ENCODE assay signal across 1 cellular context in the genomic region with DNA sequence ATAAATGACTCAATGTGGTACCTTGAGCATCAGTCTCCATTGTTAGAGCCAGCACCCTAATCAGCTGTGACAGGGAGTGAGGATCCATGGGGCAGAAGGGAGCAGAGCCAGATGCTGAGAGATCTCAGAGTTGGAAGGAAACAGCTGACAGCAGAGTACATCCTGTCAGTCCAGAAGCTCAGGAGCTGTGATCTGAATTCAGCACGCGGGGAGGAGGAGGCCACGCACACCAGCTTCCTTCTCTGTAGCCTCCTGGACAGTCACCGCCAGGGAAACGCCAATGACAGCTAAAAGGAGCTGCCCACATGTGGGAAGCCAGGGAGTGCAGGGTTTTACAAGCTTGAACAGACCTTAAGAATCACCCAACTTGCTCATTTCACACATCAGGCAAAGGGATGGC.
TF ChIP-seq lines count a peak whose summit lies in the region.

No MANE protein-coding gene starts in this region.

TF ChIP-seq in GM23338, 12 proteins besides CTCF, POLR2A, EP300 and RAD21 (continued from another document):
- TF ChIP-seq, protein P1, sequence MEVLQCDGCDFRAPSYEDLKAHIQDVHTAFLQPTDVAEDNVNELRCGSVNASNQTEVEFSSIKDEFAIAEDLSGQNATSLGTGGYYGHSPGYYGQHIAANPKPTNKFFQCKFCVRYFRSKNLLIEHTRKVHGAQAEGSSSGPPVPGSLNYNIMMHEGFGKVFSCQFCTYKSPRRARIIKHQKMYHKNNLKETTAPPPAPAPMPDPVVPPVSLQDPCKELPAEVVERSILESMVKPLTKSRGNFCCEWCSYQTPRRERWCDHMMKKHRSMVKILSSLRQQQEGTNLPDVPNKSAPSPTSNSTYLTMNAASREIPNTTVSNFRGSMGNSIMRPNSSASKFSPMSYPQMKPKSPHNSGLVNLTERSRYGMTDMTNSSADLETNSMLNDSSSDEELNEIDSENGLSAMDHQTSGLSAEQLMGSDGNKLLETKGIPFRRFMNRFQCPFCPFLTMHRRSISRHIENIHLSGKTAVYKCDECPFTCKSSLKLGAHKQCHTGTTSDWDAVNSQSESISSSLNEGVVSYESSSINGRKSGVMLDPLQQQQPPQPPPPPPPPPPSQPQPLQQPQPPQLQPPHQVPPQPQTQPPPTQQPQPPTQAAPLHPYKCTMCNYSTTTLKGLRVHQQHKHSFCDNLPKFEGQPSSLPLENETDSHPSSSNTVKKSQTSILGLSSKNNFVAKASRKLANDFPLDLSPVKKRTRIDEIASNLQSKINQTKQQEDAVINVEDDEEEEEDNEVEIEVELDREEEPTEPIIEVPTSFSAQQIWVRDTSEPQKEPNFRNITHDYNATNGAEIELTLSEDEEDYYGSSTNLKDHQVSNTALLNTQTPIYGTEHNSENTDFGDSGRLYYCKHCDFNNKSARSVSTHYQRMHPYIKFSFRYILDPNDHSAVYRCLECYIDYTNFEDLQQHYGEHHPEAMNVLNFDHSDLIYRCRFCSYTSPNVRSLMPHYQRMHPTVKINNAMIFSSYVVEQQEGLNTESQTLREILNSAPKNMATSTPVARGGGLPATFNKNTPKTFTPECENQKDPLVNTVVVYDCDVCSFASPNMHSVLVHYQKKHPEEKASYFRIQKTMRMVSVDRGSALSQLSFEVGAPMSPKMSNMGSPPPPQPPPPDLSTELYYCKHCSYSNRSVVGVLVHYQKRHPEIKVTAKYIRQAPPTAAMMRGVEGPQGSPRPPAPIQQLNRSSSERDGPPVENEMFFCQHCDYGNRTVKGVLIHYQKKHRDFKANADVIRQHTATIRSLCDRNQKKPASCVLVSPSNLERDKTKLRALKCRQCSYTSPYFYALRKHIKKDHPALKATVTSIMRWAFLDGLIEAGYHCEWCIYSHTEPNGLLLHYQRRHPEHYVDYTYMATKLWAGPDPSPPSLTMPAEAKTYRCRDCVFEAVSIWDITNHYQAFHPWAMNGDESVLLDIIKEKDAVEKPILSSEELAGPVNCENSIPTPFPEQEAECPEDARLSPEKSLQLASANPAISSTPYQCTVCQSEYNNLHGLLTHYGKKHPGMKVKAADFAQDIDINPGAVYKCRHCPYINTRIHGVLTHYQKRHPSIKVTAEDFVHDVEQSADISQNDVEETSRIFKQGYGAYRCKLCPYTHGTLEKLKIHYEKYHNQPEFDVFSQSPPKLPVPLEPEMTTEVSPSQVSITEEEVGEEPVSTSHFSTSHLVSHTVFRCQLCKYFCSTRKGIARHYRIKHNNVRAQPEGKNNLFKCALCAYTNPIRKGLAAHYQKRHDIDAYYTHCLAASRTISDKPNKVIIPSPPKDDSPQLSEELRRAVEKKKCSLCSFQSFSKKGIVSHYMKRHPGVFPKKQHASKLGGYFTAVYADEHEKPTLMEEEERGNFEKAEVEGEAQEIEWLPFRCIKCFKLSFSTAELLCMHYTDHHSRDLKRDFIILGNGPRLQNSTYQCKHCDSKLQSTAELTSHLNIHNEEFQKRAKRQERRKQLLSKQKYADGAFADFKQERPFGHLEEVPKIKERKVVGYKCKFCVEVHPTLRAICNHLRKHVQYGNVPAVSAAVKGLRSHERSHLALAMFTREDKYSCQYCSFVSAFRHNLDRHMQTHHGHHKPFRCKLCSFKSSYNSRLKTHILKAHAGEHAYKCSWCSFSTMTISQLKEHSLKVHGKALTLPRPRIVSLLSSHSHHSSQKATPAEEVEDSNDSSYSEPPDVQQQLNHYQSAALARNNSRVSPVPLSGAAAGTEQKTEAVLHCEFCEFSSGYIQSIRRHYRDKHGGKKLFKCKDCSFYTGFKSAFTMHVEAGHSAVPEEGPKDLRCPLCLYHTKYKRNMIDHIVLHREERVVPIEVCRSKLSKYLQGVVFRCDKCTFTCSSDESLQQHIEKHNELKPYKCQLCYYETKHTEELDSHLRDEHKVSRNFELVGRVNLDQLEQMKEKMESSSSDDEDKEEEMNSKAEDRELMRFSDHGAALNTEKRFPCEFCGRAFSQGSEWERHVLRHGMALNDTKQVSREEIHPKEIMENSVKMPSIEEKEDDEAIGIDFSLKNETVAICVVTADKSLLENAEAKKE (CRISPR knock-in tag; IDR thresholded peaks at IDR 0.05): no peak
- TF ChIP-seq STAT1 (IDR thresholded peaks at IDR 0.05; ENCODE audit: unreplicated experiment): no peak
- TF ChIP-seq EZH2 (IDR thresholded peaks at IDR 0.05; ENCODE audit: low read depth, unreplicated experiment): no peak
- no peak for TF ChIP-seq POLR2AphosphoS5 (IDR thresholded peaks at IDR 0.05; ENCODE audit: low read depth)
- no peak for TF ChIP-seq EZH2phosphoT487 (IDR thresholded peaks at IDR 0.05; ENCODE audit: unreplicated experiment)
- TF ChIP-seq CREB1 (CRISPR knock-in tag; IDR thresholded peaks at IDR 0.05; ENCODE audit: low read depth): no peak
- TF ChIP-seq, protein P2, sequence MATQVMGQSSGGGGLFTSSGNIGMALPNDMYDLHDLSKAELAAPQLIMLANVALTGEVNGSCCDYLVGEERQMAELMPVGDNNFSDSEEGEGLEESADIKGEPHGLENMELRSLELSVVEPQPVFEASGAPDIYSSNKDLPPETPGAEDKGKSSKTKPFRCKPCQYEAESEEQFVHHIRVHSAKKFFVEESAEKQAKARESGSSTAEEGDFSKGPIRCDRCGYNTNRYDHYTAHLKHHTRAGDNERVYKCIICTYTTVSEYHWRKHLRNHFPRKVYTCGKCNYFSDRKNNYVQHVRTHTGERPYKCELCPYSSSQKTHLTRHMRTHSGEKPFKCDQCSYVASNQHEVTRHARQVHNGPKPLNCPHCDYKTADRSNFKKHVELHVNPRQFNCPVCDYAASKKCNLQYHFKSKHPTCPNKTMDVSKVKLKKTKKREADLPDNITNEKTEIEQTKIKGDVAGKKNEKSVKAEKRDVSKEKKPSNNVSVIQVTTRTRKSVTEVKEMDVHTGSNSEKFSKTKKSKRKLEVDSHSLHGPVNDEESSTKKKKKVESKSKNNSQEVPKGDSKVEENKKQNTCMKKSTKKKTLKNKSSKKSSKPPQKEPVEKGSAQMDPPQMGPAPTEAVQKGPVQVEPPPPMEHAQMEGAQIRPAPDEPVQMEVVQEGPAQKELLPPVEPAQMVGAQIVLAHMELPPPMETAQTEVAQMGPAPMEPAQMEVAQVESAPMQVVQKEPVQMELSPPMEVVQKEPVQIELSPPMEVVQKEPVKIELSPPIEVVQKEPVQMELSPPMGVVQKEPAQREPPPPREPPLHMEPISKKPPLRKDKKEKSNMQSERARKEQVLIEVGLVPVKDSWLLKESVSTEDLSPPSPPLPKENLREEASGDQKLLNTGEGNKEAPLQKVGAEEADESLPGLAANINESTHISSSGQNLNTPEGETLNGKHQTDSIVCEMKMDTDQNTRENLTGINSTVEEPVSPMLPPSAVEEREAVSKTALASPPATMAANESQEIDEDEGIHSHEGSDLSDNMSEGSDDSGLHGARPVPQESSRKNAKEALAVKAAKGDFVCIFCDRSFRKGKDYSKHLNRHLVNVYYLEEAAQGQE (IDR thresholded peaks at IDR 0.05; ENCODE audit: unreplicated experiment): no peak
TF ChIP-seq in GM23338: peak in this region for 0.
